ENCODE assay signal across 23 cellular contexts in the genomic region with DNA sequence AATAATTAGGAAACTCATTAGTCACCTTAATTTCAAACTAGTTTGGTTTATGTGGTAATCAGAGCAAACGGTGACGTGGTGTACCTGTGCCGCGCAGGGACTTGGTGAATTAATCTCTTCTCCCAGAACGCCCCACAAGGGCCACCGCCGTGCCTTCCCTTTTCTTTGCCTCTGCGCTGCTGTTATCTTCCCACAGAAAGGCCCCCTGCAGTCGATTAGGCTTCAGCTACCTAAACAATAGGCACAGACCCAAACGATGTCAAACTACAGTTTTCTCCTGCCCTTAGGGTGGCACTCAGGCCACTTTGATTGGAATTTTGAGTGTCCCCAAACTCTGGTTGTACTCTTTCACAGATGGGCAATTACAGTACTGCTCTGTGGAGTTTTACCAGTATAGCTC.
DNase-seq lines count a peak whose midpoint lies in the region; ATAC-seq and TF ChIP-seq lines count a peak whose summit lies in the region.
"Had no signal": no experiment of that assay in that cellular context is flagged by ENCODE, and none has a peak within 500 bp of the region (broad histone marks: within the 10 kb centered on the region; RNA-seq: fewer than 3 reads in every experiment).

No MANE protein-coding gene starts in this region.

- no peaks in the 10 kb centered on the region for H3K9me3 ChIP-seq in HEK293 (ENCODE audit: control insufficient read depth, insufficient read depth, low read depth, low read length)
- H3K9me3 ChIP-seq in neuronal stem cell (replicated peaks in 1 of 2; ENCODE audit: control insufficient read depth in 2 of 2, insufficient read depth in 1 of 2, low read depth in 1 of 2, low read length in 2 of 2): no peaks in the 10 kb centered on the region
- H3K9me3 ChIP-seq: gastroesophageal sphincter, Peyer's patch, suprapubic skin, uterus had no signal

- H4K8ac ChIP-seq in neuronal stem cell (ENCODE audit: low read depth, low read length): no peak overlapping the region

- H3K27me3 Mint-ChIP-seq in glutamatergic neuron (ENCODE audit: unreplicated experiment): no peaks in the 10 kb centered on the region
- H3K27me3 Mint-ChIP-seq: stimulated activated naive B cell treated with anti-CD40 and anti-IgM and Interleukin-4, amounts not matched to agents 10 μg/mL and 1 μg/mL and 100 μg/mL, for 72 hours had no signal

- TF ChIP-seq CTCF in HEK293 (tag by site-specific recombination; IDR thresholded peaks at IDR 0.05) (no peak), glutamatergic neuron (IDR thresholded peaks at IDR 0.05; ENCODE audit: partially characterized antibody, unreplicated experiment) (no peak)

- H3K27ac ChIP-seq in HEK293 (ENCODE audit: extremely low read depth, low read depth, low read length) (no peak overlapping the region), neuronal stem cell (replicated peaks; ENCODE audit: low read length) (peak overlapping the region; percentile 5)
- H3K27ac ChIP-seq: C4-2B, gastroesophageal sphincter, Peyer's patch, suprapubic skin, uterus had no signal

- no peak overlapping the region for H2BK120ac ChIP-seq in neuronal stem cell (ENCODE audit: low read depth, low read length)

- H3K27ac Mint-ChIP-seq in glutamatergic neuron (ENCODE audit: unreplicated experiment): peak overlapping the region; percentile 19
- H3K27ac Mint-ChIP-seq: stimulated activated naive B cell treated with anti-CD40 and anti-IgM and Interleukin-4, amounts not matched to agents 10 μg/mL and 1 μg/mL and 100 μg/mL, for 72 hours had no signal

- no peak overlapping the region for H2BK12ac ChIP-seq in neuronal stem cell (ENCODE audit: low read length)

- no peak overlapping the region for H4K91ac ChIP-seq in neuronal stem cell (ENCODE audit: low read depth, low read length, poor library complexity)

- no peaks in the 10 kb centered on the region for H3K36me3 Mint-ChIP-seq in glutamatergic neuron (ENCODE audit: unreplicated experiment)

- H3K4me1 ChIP-seq in HEK293 (ENCODE audit: control insufficient read depth, insufficient read depth, low read length): peaks cover 8% of the 10 kb centered on the region; the same call in 1 of the 2 replicates
- H3K4me1 ChIP-seq in neuronal stem cell (ENCODE audit: control insufficient read depth in 2 of 2, insufficient read depth in 1 of 2, low read depth in 1 of 2, low read length in 2 of 2): peaks cover 10 to 21% of the 10 kb centered on the region in 2 donors
- H3K4me1 ChIP-seq: gastroesophageal sphincter, Peyer's patch, suprapubic skin, uterus had no signal

- no peak overlapping the region for H3K4ac ChIP-seq in neuronal stem cell (ENCODE audit: low read length)

- CTCF ChIA-PET in HEK293 (lab: Yijun Ruan, JAX): no interaction called here

- H2AK5ac ChIP-seq in neuronal stem cell (ENCODE audit: low read depth, low read length): no peak overlapping the region

- no peaks in the 10 kb centered on the region for H3K79me1 ChIP-seq in neuronal stem cell (ENCODE audit: low read depth, low read length)

- no peak overlapping the region for H3K23ac ChIP-seq in neuronal stem cell (ENCODE audit: low read depth, low read length, poor library complexity)

- no peaks in the 10 kb centered on the region for H3K27me3 ChIP-seq in neuronal stem cell (ENCODE audit: control insufficient read depth in 3 of 3, insufficient read depth in 3 of 3, low read depth in 1 of 3, low read length in 3 of 3)
- H3K27me3 ChIP-seq: gastroesophageal sphincter, Peyer's patch, suprapubic skin, uterus had no signal

- no peak overlapping the region for H3K9ac ChIP-seq in neuronal stem cell (ENCODE audit: low read depth, low read length, poor library complexity)

- H3K4me3 ChIP-seq in HEK293 (ENCODE audit: low read depth, low read length) (no peak overlapping the region), neuronal stem cell (ENCODE audit: low read length in 2 of 2) (peak overlapping the region in 1 of 2 donors; percentile 11)
- H3K4me3 ChIP-seq: gastroesophageal sphincter, Peyer's patch, suprapubic skin, uterus had no signal

- H3K36me3 ChIP-seq in HEK293 (ENCODE audit: control insufficient read depth in 2 of 2, insufficient read depth in 1 of 2, low read length in 2 of 2) (no peaks in the 10 kb centered on the region), neuronal stem cell (replicated peaks in 1 of 2; ENCODE audit: control insufficient read depth in 2 of 2, insufficient read depth in 2 of 2, low read length in 2 of 2) (no peaks in the 10 kb centered on the region)
- H3K36me3 ChIP-seq: Peyer's patch, suprapubic skin, uterus had no signal

- H3K4me2 ChIP-seq in neuronal stem cell (ENCODE audit: insufficient read depth, low read length, poor library complexity, severe bottlenecking): no peak overlapping the region

- no peak for ATAC-seq in HG02759 (IDR thresholded peaks at IDR 0.05; ENCODE audit: unreplicated experiment)
- ATAC-seq: gastroesophageal sphincter; stimulated activated naive B cell treated with anti-CD40 and anti-IgM and Interleukin-4, amounts not matched to agents 10 μg/mL and 1 μg/mL and 100 μg/mL, for 72 hours had no signal

- H3K18ac ChIP-seq in neuronal stem cell (ENCODE audit: low read length): peak overlapping the region; percentile 36

- H2BK15ac ChIP-seq in neuronal stem cell (ENCODE audit: low read length): no peak overlapping the region

- peaks cover 15% of the 10 kb centered on the region for H3K4me1 Mint-ChIP-seq in glutamatergic neuron (ENCODE audit: low read depth, unreplicated experiment)
- H3K4me1 Mint-ChIP-seq: stimulated activated naive B cell treated with anti-CD40 and anti-IgM and Interleukin-4, amounts not matched to agents 10 μg/mL and 1 μg/mL and 100 μg/mL, for 72 hours had no signal

- no peak overlapping the region for H2BK5ac ChIP-seq in neuronal stem cell (ENCODE audit: low read length)

- POLR2A ChIA-PET in HEK293 (lab: Yijun Ruan, JAX): no interaction called here

- H3K14ac ChIP-seq in neuronal stem cell (ENCODE audit: low read length): no peak overlapping the region

- H2AFZ ChIP-seq in neuronal stem cell (ENCODE audit: low read length): no peak overlapping the region

- DNase-seq in SK-N-DZ (ENCODE audit: low spot score) (peak; percentile 20), glutamatergic neuron (no peak), neuronal stem cell (ENCODE audit: low spot score) (peak; percentile 26), putamen (ENCODE audit: low spot score) (no peak), mesenteric fat pad (ENCODE audit: low spot score) (no peak)
- DNase-seq: activated CD4-positive, alpha-beta T cell treated with anti-CD3 and anti-CD28 coated beads for 48 hours; activated naive CD4-positive, alpha-beta T cell treated with Interleukin-2 at 50 U/mL for 16 hours; activated T-cell treated with anti-CD3 and anti-CD28 coated beads, Interleukin-2, amount 50 U/mL, for 48 hours; HCEC 1CT; hypothalamus; kidney; NCI-H1092; NCI-H510A treated with DMSO at 0.1 percent for 48 hours; nucleus accumbens; Peyer's patch; stimulated activated CD4-positive, alpha-beta T cell treated with anti-CD3 and anti-CD28 coated beads, Interleukin-4, amount 100 ng/mL, for 1 hour; stimulated activated naive B cell treated with anti-CD40 and anti-IgM and Interleukin-4, amounts not matched to agents 10 μg/mL and 1 μg/mL and 100 μg/mL, for 72 hours; uterus had no signal

- no peak overlapping the region for H3K4me3 Mint-ChIP-seq in glutamatergic neuron (ENCODE audit: unreplicated experiment)
- H3K4me3 Mint-ChIP-seq: stimulated activated naive B cell treated with anti-CD40 and anti-IgM and Interleukin-4, amounts not matched to agents 10 μg/mL and 1 μg/mL and 100 μg/mL, for 72 hours had no signal

- no peaks in the 10 kb centered on the region for H3K9me3 Mint-ChIP-seq in glutamatergic neuron (ENCODE audit: unreplicated experiment)
- H3K9me3 Mint-ChIP-seq: stimulated activated naive B cell treated with anti-CD40 and anti-IgM and Interleukin-4, amounts not matched to agents 10 μg/mL and 1 μg/mL and 100 μg/mL, for 72 hours had no signal

- WGBS in neuronal stem cell (ENCODE audit: extremely low coverage in 2 of 2, insufficient read length in 2 of 2, insufficient replicate concordance in 1 of 2), 2 donors: no CpG with 5 or more reads among the region's 10 CpGs

TF ChIP-seq in HEK293, 187 proteins besides CTCF, POLR2A, EP300 and RAD21 (continues in another document):
- TF ChIP-seq ZBTB8A (tag by site-specific recombination; IDR thresholded peaks at IDR 0.05): peak; percentile 77
- 0 out of 2 replicates have a peak, but pooled peaks have one; percentile 9 for TF ChIP-seq ZNF335 (tag by site-specific recombination; conservative IDR thresholded peaks at IDR 0.05)
- 0 out of 2 replicates have a peak, but pooled peaks have one; percentile 33 for TF ChIP-seq ZBTB20 (tag by site-specific recombination; IDR thresholded peaks at IDR 0.05)
- TF ChIP-seq ZEB2 (tag by site-specific recombination; IDR thresholded peaks at IDR 0.05): no peak
- no peak for TF ChIP-seq ZNF433 (tag by site-specific recombination; IDR thresholded peaks at IDR 0.05; ENCODE audit: low read depth)
- TF ChIP-seq FEZF1 (tag by site-specific recombination; IDR thresholded peaks at IDR 0.05): peak; percentile 23; the same call in 1 of the 2 replicates
- TF ChIP-seq ZIC2 (tag by site-specific recombination; IDR thresholded peaks at IDR 0.05): peak; percentile 60; the same call in 1 of the 2 replicates
- TF ChIP-seq IKZF3 (tag by site-specific recombination; IDR thresholded peaks at IDR 0.05): 0 out of 2 replicates have a peak, but pooled peaks have one; percentile 44
- TF ChIP-seq ZNF426 (tag by site-specific recombination; IDR thresholded peaks at IDR 0.05): no peak
- TF ChIP-seq KLF10 (tag by site-specific recombination; IDR thresholded peaks at IDR 0.05): no peak
- peak; percentile 83 for TF ChIP-seq OSR2 (tag by site-specific recombination; IDR thresholded peaks at IDR 0.05)
- no peak for TF ChIP-seq ZNF514 (tag by site-specific recombination; IDR thresholded peaks at IDR 0.05)
- TF ChIP-seq ZNF658 (tag by site-specific recombination; IDR thresholded peaks at IDR 0.05): no peak
- no peak for TF ChIP-seq ZBTB1 (tag by site-specific recombination; IDR thresholded peaks at IDR 0.05)
- TF ChIP-seq ZBTB21 (tag by site-specific recombination; IDR thresholded peaks at IDR 0.05): 0 out of 2 replicates have a peak, but pooled peaks have one; percentile 13
- peak; percentile 31 for TF ChIP-seq ZNF629 (tag by site-specific recombination; IDR thresholded peaks at IDR 0.05)
- 0 out of 2 replicates have a peak, but pooled peaks have one; percentile 41 for TF ChIP-seq ZNF561 (tag by site-specific recombination; IDR thresholded peaks at IDR 0.05; ENCODE audit: borderline replicate concordance)
- TF ChIP-seq GLIS1 (tag by site-specific recombination; IDR thresholded peaks at IDR 0.05): peak; percentile 79
- TF ChIP-seq ZNF677 (tag by site-specific recombination; IDR thresholded peaks at IDR 0.05): no peak
- TF ChIP-seq ZNF48 (tag by site-specific recombination; IDR thresholded peaks at IDR 0.05): no peak

Comparison
In these comparisons a context has a peak if more than half of its experiments do, and no peak if none do; other contexts are left out.
1. DNase-seq: peak in SK-N-DZ (single experiment) and neuronal stem cell (single experiment); none in glutamatergic neuron (single experiment), putamen (single experiment) and mesenteric fat pad (single experiment).